8 cellular contexts compared by ENCODE assay signal in the genomic region with DNA sequence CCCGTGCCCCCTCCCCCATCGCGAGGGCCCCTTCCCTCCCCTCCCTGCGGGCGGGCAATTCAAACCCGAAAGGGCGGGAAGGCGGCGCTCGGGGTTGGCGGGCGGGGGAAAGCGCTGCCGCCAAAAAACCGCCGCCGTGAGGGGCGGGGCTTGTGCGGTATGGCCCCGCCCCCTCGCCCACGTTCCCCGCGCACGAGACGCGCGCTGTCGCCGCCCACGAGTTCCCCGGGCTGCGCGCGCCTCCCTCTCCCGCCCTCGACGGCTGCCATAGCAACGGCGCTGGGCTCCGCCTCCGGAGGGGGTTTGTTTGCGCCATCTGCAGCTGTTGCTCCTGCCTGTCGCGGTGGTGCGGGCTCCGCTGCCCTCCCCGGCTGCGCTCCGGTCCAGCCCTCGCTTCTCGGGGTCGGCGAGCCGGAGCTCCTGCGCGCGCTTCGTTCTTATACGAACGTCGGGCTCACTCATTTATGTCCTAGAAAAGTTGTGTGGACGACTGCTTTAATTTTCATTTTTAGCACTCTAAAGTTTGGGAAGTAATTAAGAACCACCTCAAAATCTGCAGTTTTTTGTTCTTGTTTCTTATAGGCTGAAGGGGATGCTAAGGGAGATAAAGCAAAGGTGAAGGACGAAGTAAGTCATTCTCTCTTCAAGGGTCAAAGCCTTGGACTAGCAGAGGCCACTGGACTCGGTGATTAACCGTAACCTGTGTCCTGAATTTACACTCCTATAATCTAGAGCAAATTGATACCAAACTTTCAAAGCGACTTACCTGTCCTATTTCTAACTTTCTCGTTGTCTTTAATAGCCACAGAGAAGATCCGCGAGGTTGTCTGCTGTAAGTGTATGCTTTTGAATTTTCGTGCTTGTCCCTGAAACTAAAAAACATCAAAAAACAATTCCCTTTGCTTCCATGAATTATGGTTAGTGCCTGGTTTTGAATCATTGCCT. TPM values are rescaled to one million over a fixed set of nuclear protein-coding genes. Genes with fewer than 3 reads are reported as not detected.
DNase-seq lines count a peak whose midpoint lies in the region; ATAC-seq and TF ChIP-seq lines count a peak whose summit lies in the region.

No MANE protein-coding gene starts in this region.

- peaks cover 16 to 60% (median 54%) of the 10 kb centered on the region in 4 donors for H3K4me1 Mint-ChIP-seq in naive thymus-derived CD8-positive, alpha-beta T cell
- H3K4me1 Mint-ChIP-seq in stimulated activated effector memory CD8-positive, alpha-beta T cell treated with anti-CD3 and anti-CD28 coated beads, Interleukin-12 subunit alpha, Interleukin-12 subunit beta, amount 100 ng/mL, for 72 hours: peaks cover 38% of the 10 kb centered on the region

- H3K36me3 Mint-ChIP-seq in naive thymus-derived CD8-positive, alpha-beta T cell: peaks cover 0 to 56% (median 10%) of the 10 kb centered on the region in 3 donors
- H3K36me3 Mint-ChIP-seq in stimulated activated effector memory CD8-positive, alpha-beta T cell treated with anti-CD3 and anti-CD28 coated beads, Interleukin-12 subunit alpha, Interleukin-12 subunit beta, amount 100 ng/mL, for 72 hours: peaks cover 95% of the 10 kb centered on the region

- peak overlapping the region; percentile 100 for H3K9ac ChIP-seq in DND-41 (ENCODE audit: low read depth, low read length)

- H3K4me3 ChIP-seq in DND-41 (ENCODE audit: low read depth in 1 of 2, low read length in 2 of 2) (peak overlapping the region; percentile 72 to 82), fibroblast of mammary gland (ENCODE audit: control insufficient read depth, low read depth, low read length) (peak overlapping the region; percentile 60)

- H3K27ac ChIP-seq in DND-41 (ENCODE audit: low read length) (peak overlapping the region; percentile 97), RWPE1 (peak overlapping the region; percentile 98)

- ATAC-seq in DND-41 (ENCODE audit: insufficient read depth, low read depth): peak; percentile 66
- peak; percentile 71 to 76 for ATAC-seq in naive thymus-derived CD8-positive, alpha-beta T cell
- peak; percentile 82 for ATAC-seq in stimulated activated effector memory CD8-positive, alpha-beta T cell treated with anti-CD3 and anti-CD28 coated beads, Interleukin-12 subunit alpha, Interleukin-12 subunit beta, amount 100 ng/mL, for 72 hours

- H3K27me3 ChIP-seq in DND-41 (ENCODE audit: insufficient read depth, low read length, poor library complexity): no peaks in the 10 kb centered on the region

- peak overlapping the region; percentile 74 to 92 (median 90) for H3K27ac Mint-ChIP-seq in naive thymus-derived CD8-positive, alpha-beta T cell
- peak overlapping the region; percentile 93 for H3K27ac Mint-ChIP-seq in stimulated activated effector memory CD8-positive, alpha-beta T cell treated with anti-CD3 and anti-CD28 coated beads, Interleukin-12 subunit alpha, Interleukin-12 subunit beta, amount 100 ng/mL, for 72 hours

- H3K4me1 ChIP-seq in DND-41 (ENCODE audit: insufficient read depth, low read length): peaks cover 49% of the 10 kb centered on the region

- no peaks in the 10 kb centered on the region for H3K27me3 Mint-ChIP-seq in naive thymus-derived CD8-positive, alpha-beta T cell

- POLR2A ChIA-PET in RWPE1 (lab: Yijun Ruan, JAX; ENCODE audit: low non-redundant PET): interaction anchor here (0.5 kb wide), 1 partner anchor 867 kb away, joined by 10 read pairs; no protein-coding TSS in a partner anchor
- POLR2A ChIA-PET in naive thymus-derived CD8-positive, alpha-beta T cell (lab: Charles Lee): interaction anchor here (0.6 to 3.9 kb wide), 18 partner anchors 9 to 975 kb away, joined by 3 to 43 read pairs (median 6); partner anchors contain the start of genes DHDDS, MTFR1L and PIGV

- TF ChIP-seq CTCF in DND-41 (IDR thresholded peaks at IDR 0.05; ENCODE audit: borderline replicate concordance, extremely low read depth, low read length, poor library complexity, severe bottlenecking) (no peak), RWPE1 (conservative IDR thresholded peaks at IDR 0.05; ENCODE audit: low read depth) (no peak), fibroblast of mammary gland (conservative IDR thresholded peaks at IDR 0.05; ENCODE audit: control insufficient read depth, insufficient read depth, low read depth, low read length) (no peak)

- DNase-seq in DND-41 (peak; percentile 95), H4 (ENCODE audit: low spot score) (peak; percentile 84), LoVo (ENCODE audit: low spot score) (peak; percentile 93), RWPE1 (ENCODE audit: low spot score) (peak; percentile 94), fibroblast of mammary gland (ENCODE audit: low read depth) (peak; percentile 89)
- peak; percentile 95 for DNase-seq in activated T-helper 9 cell treated with anti-CD3 and anti-CD28 coated beads, Interleukin-2, amount 50 U/mL, for 16 hours (ENCODE audit: low read depth)
- DNase-seq in naive thymus-derived CD8-positive, alpha-beta T cell: peak; percentile 94 to 98 (median 96)
- peak; percentile 96 to 97 for DNase-seq in stimulated activated effector memory CD8-positive, alpha-beta T cell treated with anti-CD3 and anti-CD28 coated beads, Interleukin-12 subunit alpha, Interleukin-12 subunit beta, amount 100 ng/mL, for 72 hours (ENCODE audit: low spot score in 2 of 2)

- H3K4me3 Mint-ChIP-seq in naive thymus-derived CD8-positive, alpha-beta T cell: peak overlapping the region; percentile 86 to 95 (median 89)
- peak overlapping the region; percentile 80 for H3K4me3 Mint-ChIP-seq in stimulated activated effector memory CD8-positive, alpha-beta T cell treated with anti-CD3 and anti-CD28 coated beads, Interleukin-12 subunit alpha, Interleukin-12 subunit beta, amount 100 ng/mL, for 72 hours

- H4K20me1 ChIP-seq in DND-41 (ENCODE audit: insufficient read depth, low read length): peaks cover 53% of the 10 kb centered on the region

- peaks cover 57% of the 10 kb centered on the region for H3K36me3 ChIP-seq in DND-41 (ENCODE audit: insufficient read depth, low read length)

- no peaks in the 10 kb centered on the region for H3K9me3 Mint-ChIP-seq in naive thymus-derived CD8-positive, alpha-beta T cell
- no peaks in the 10 kb centered on the region for H3K9me3 Mint-ChIP-seq in stimulated activated effector memory CD8-positive, alpha-beta T cell treated with anti-CD3 and anti-CD28 coated beads, Interleukin-12 subunit alpha, Interleukin-12 subunit beta, amount 100 ng/mL, for 72 hours

- peak overlapping the region; percentile 73 for H3K4me2 ChIP-seq in DND-41 (ENCODE audit: insufficient read depth, low read length)

- no peaks in the 10 kb centered on the region for H3K9me3 ChIP-seq in DND-41 (ENCODE audit: insufficient read depth, low read length, severe bottlenecking)

- H2AFZ ChIP-seq in DND-41 (ENCODE audit: low read depth, low read length): no peak overlapping the region

- H3K79me2 ChIP-seq in DND-41 (ENCODE audit: insufficient read depth, low read length): peaks cover 49% of the 10 kb centered on the region

- CTCF ChIA-PET in RWPE1 (lab: Yijun Ruan, JAX): interaction anchor here (0.6 to 1.4 kb wide), 2 partner anchors 27 to 381 kb away, joined by 3 to 7 read pairs; no protein-coding TSS in a partner anchor

RNA-seq across cellular contexts. Expression of gene HMGN2, which starts 0.9 kb away (rescaled TPM):
- 955 and 1,224 TPM in 2 replicates for total RNA-seq in H4 (2014; rRNA removed; shearing (Covaris generic))
- 100 to 1,000 TPM; 382 TPM for total RNA-seq in naive thymus-derived CD8-positive, alpha-beta T cell
- polyA plus RNA-seq in naive thymus-derived CD8-positive, alpha-beta T cell: 100 to 1,000 TPM; 634 to 759 (median 709) TPM

RNA-seq across cellular contexts. Expression of gene DHDDS, which starts 41.1 kb away (rescaled TPM):
- 24.6 and 39.4 TPM in 2 replicates for total RNA-seq in H4 (2014; rRNA removed; shearing (Covaris generic))
- 10 to 100 TPM; 35.5 to 36.5 TPM for total RNA-seq in naive thymus-derived CD8-positive, alpha-beta T cell
- polyA plus RNA-seq in naive thymus-derived CD8-positive, alpha-beta T cell: 10 to 100 TPM; 15.1 to 20.7 (median 18.6) TPM

RNA-seq across cellular contexts. Expression of gene RPS6KA1, which starts 56.4 kb away (rescaled TPM):
- 34.5 and 36.4 TPM in 2 replicates for total RNA-seq in H4 (2014; rRNA removed; shearing (Covaris generic))
- 10 to 100 TPM; 95.2 to 97.0 TPM for total RNA-seq in naive thymus-derived CD8-positive, alpha-beta T cell
- 100 to 1,000 TPM; 125 to 137 (median 125) TPM for polyA plus RNA-seq in naive thymus-derived CD8-positive, alpha-beta T cell

Comparison
In these comparisons a context has a peak if more than half of its experiments do, and no peak if none do; other contexts are left out.
1. Peak in every context shown above with its lines: DNase-seq, ATAC-seq, H3K4me3 ChIP-seq and H3K27ac ChIP-seq.